ENCODE assay signal across 27 cellular contexts in the genomic region with DNA sequence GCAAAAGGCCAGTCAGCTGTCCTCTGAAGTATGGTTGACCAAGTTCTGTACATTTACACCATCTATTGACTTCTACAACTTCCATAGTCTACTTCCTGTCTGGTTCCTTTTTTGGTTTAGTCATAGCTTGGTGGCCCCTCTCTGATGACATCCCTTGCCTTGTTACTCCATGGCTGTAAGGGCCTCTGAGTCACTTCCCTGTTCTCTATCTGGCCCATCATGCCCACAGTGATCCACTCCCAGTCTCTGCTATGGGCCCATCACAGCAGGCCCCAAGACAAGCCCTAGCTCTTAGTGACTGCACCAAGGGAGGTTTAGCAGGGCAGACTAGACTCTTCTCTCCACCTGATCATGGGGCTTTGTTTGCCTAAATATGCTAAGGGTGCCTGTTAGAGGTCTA.
DNase-seq lines count a peak whose midpoint lies in the region; ATAC-seq lines count a peak whose summit lies in the region.
"Had no signal": no experiment of that assay in that cellular context is flagged by ENCODE, and none has a peak within 500 bp of the region (broad histone marks: within the 10 kb centered on the region; RNA-seq: fewer than 3 reads in every experiment).

No MANE protein-coding gene starts in this region.

- H3K27ac ChIP-seq in GM23248, result no peak overlapping the region
- H3K27ac ChIP-seq: cardiac muscle cell, coronary artery, esophagus squamous epithelium, gastrocnemius medialis, RWPE1 had no signal

- no peaks in the 10 kb centered on the region for H3K4me1 Mint-ChIP-seq in activated T-helper 17 cell treated with anti-CD3 and anti-CD28 coated beads, Interleukin-2, amount 50 U/mL, for 72 hours
- H3K4me1 Mint-ChIP-seq: activated naive CD4-positive, alpha-beta T cell treated with anti-CD3 and anti-CD28 coated beads, Interleukin-2, amount 50 U/mL, for 24 hours; immature natural killer cell; naive B cell had no signal

- no peaks in the 10 kb centered on the region for H3K79me2 ChIP-seq in GM23248 (ENCODE audit: insufficient read depth)

- no peaks in the 10 kb centered on the region for H4K20me1 ChIP-seq in GM23248 (ENCODE audit: insufficient read depth)

- H3K27me3 Mint-ChIP-seq in activated T-helper 17 cell treated with anti-CD3 and anti-CD28 coated beads, Interleukin-2, amount 50 U/mL, for 72 hours, result no peaks in the 10 kb centered on the region
- H3K27me3 Mint-ChIP-seq: naive B cell had no signal

- H3K4me2 ChIP-seq in GM23248 (ENCODE audit: unreplicated experiment), result no peak overlapping the region

- H3K4me3 ChIP-seq in GM23248, result no peak overlapping the region
- H3K4me3 ChIP-seq: cardiac muscle cell, coronary artery, esophagus squamous epithelium, gastrocnemius medialis had no signal

- no peaks in the 10 kb centered on the region for H3F3A ChIP-seq in GM23248 (ENCODE audit: insufficient read depth)

- H3K27ac Mint-ChIP-seq in activated T-helper 17 cell treated with anti-CD3 and anti-CD28 coated beads, Interleukin-2, amount 50 U/mL, for 72 hours, result no peak overlapping the region
- H3K27ac Mint-ChIP-seq: activated naive CD4-positive, alpha-beta T cell treated with anti-CD3 and anti-CD28 coated beads, Interleukin-2, amount 50 U/mL, for 24 hours; endodermal cell; immature natural killer cell; naive B cell had no signal

- H3K9me3 Mint-ChIP-seq in activated T-helper 17 cell treated with anti-CD3 and anti-CD28 coated beads, Interleukin-2, amount 50 U/mL, for 72 hours, result peaks cover 17% of the 10 kb centered on the region
- H3K9me3 Mint-ChIP-seq: endodermal cell had no signal

- no peaks in the 10 kb centered on the region for H3K4me1 ChIP-seq in GM23248 (ENCODE audit: insufficient read depth)
- H3K4me1 ChIP-seq: esophagus squamous epithelium, gastrocnemius medialis had no signal

- H3K9ac ChIP-seq in GM23248, result no peak overlapping the region

- peak; percentile 67 for ATAC-seq in activated T-helper 17 cell treated with anti-CD3 and anti-CD28 coated beads, Interleukin-2, amount 50 U/mL, for 72 hours (replicated peaks)
- ATAC-seq in HG03460 (IDR thresholded peaks at IDR 0.05; ENCODE audit: unreplicated experiment), result no peak
- ATAC-seq: gastrocnemius medialis, left lobe of liver, SK-N-SH treated with all-trans-retinoic acid at 6 μM for 48 hours had no signal

- in situ Hi-C loops in GM23248 (cut with MboI), result no loop called here

- H3K4me3 Mint-ChIP-seq in activated T-helper 17 cell treated with anti-CD3 and anti-CD28 coated beads, Interleukin-2, amount 50 U/mL, for 72 hours, result no peak overlapping the region
- H3K4me3 Mint-ChIP-seq: activated naive CD4-positive, alpha-beta T cell treated with anti-CD3 and anti-CD28 coated beads, Interleukin-2, amount 50 U/mL, for 24 hours; endodermal cell; immature natural killer cell had no signal

- no peak overlapping the region for H2AFZ ChIP-seq in GM23248

- no peaks in the 10 kb centered on the region for H3K9me3 ChIP-seq in GM23248 (ENCODE audit: low read depth)
- H3K9me3 ChIP-seq: esophagus squamous epithelium, gastrocnemius medialis had no signal

- H3K36me3 ChIP-seq in GM23248 (ENCODE audit: low read depth), result no peaks in the 10 kb centered on the region
- H3K36me3 ChIP-seq: cardiac muscle cell, esophagus squamous epithelium, gastrocnemius medialis had no signal

- H3K36me3 Mint-ChIP-seq in activated T-helper 17 cell treated with anti-CD3 and anti-CD28 coated beads, Interleukin-2, amount 50 U/mL, for 72 hours (ENCODE audit: low read depth), result no peaks in the 10 kb centered on the region
- H3K36me3 Mint-ChIP-seq: activated naive CD4-positive, alpha-beta T cell treated with anti-CD3 and anti-CD28 coated beads, Interleukin-2, amount 50 U/mL, for 24 hours; naive B cell had no signal

- 0 out of 2 replicates have a peak, but pooled peaks cover 2% of the 10 kb centered on the region for H3K9me2 ChIP-seq in GM23248 (ENCODE audit: insufficient read depth)

- H3K27me3 ChIP-seq in GM23248 (replicated peaks; ENCODE audit: insufficient read depth), result no peaks in the 10 kb centered on the region
- H3K27me3 ChIP-seq: cardiac muscle cell, esophagus squamous epithelium, gastrocnemius medialis had no signal

- DNase-seq in EH (ENCODE audit: low read depth), result peak; percentile 1
- DNase-seq in KG1 (lab: John Stamatoyannopoulos, UW), result peak; percentile 4
- peak; percentile 53 for DNase-seq in RKO (ENCODE audit: low spot score)
- no peak for DNase-seq in NCI-H146 (lab: John Stamatoyannopoulos, UW)
- DNase-seq in GM23248, result no peak
- DNase-seq in NK-92 treated with Interleukin-12 subunit alpha and Interleukin-12 subunit beta, amount 100 ng/mL, for 24 hours (lab: John Stamatoyannopoulos, UW), result no peak
- DNase-seq: activated CD4-positive, alpha-beta T cell treated with anti-CD3 and anti-CD28 coated beads for 1 hour; activated T-cell treated with anti-CD3 and anti-CD28 coated beads, Interleukin-2, amount 50 U/mL, for 48 hours; aorta; endodermal cell; esophagus squamous epithelium; gastrocnemius medialis; hippocampal formation; immature natural killer cell; naive B cell; NCI-H510A; nucleus accumbens; stimulated activated CD8-positive, alpha-beta memory T cell treated with anti-CD3 and anti-CD28 coated beads, Interleukin-4, amount 100 ng/mL, for 48 hours; T-helper 9 cell had no signal

Comparison
In these comparisons a context has a peak if more than half of its experiments do, and no peak if none do; other contexts are left out.
1. DNase-seq: peak in EH (single experiment), KG1 (single experiment) and RKO (single experiment); none in NCI-H146 (single experiment), GM23248 (single experiment) and NK-92 treated with Interleukin-12 subunit alpha and Interleukin-12 subunit beta, amount 100 ng/mL, for 24 hours (single experiment).